In genomic region chr12:108515916-108516315, GRCh38 we compare ENCODE assay signal across 1 cellular context.
TF ChIP-seq lines count a peak whose summit lies in the region.

No MANE protein-coding gene starts in this region.

TF ChIP-seq in SK-N-SH treated with all-trans-retinoic acid at 6 μM for 48 hours, 23 proteins besides CTCF, POLR2A, EP300 and RAD21 (continued from another document):
- no peak for TF ChIP-seq TSHZ2 (CRISPR knock-in tag; IDR thresholded peaks at IDR 0.05)
- no peak for TF ChIP-seq PATZ1 (CRISPR knock-in tag; IDR thresholded peaks at IDR 0.05; ENCODE audit: borderline replicate concordance)
- no peak for TF ChIP-seq ESRRG (CRISPR knock-in tag; IDR thresholded peaks at IDR 0.05)
- TF ChIP-seq ZNF8 (CRISPR knock-in tag; IDR thresholded peaks at IDR 0.05) = no peak
- no peak for TF ChIP-seq PPARA (CRISPR knock-in tag; IDR thresholded peaks at IDR 0.05; ENCODE audit: borderline replicate concordance)
- TF ChIP-seq TCF4 (CRISPR knock-in tag; IDR thresholded peaks at IDR 0.05; ENCODE audit: borderline replicate concordance) = no peak
- TF ChIP-seq ZFP30 (CRISPR knock-in tag; IDR thresholded peaks at IDR 0.05) = no peak
- TF ChIP-seq ZNF70 (CRISPR knock-in tag; IDR thresholded peaks at IDR 0.05) = no peak
- TF ChIP-seq CSDC2 (CRISPR knock-in tag; IDR thresholded peaks at IDR 0.05) = no peak
- TF ChIP-seq ZFP3 (CRISPR knock-in tag; IDR thresholded peaks at IDR 0.05) = no peak
- no peak for TF ChIP-seq ARNTL (CRISPR knock-in tag; IDR thresholded peaks at IDR 0.05; ENCODE audit: borderline replicate concordance, low read depth)
